Comparison of ENCODE assay signal across 29 cellular contexts in the genomic region with DNA sequence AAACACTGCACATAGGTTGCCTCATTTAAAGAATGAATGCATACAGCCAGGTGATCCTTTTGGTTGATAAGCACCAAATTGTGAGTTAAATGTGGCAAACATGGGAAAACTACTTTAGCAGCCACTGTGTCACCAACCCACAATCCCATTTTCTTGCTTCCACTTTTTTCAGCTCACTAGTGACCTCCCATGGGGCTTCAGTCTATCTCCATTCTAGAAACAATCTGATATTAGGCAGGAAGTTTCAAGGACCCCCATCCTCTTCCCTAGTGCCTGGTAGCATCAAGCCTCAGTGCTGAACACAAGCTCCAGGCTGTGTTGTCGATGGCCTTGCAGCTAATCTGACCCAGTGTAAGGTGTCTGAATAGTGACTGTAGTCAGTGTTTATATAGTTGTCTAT.
"Had no signal": no experiment of that assay in that cellular context is flagged by ENCODE, and none has a peak within 500 bp of the region (broad histone marks: within the 10 kb centered on the region; RNA-seq: fewer than 3 reads in every experiment).

No MANE protein-coding gene starts in this region.

- H3K9me3 Mint-ChIP-seq: activated B cell treated with CpG ODN at 0.5 μM for 24 hours; activated CD4-positive, alpha-beta memory T cell treated with anti-CD3 and anti-CD28 coated beads for 36 hours; activated naive CD4-positive, alpha-beta T cell treated with anti-CD3 and anti-CD28 coated beads, Interleukin-2, amount 10 ng/mL, durations not matched to agents 7 days and 5 days; activated T-helper 1 cell treated with anti-CD3 and anti-CD28 coated beads, Interleukin-12 subunit alpha, Interleukin-12 subunit beta, Interleukin-2, Interleukin-4 antibody, amounts not matched to agents 30 ng/mL and 10 ng/mL and 1 ng/mL, durations not matched to agents 14 hours and 24 hours and 36 hours; T-helper 1 cell treated with Interleukin-12 subunit alpha and Interleukin-12 subunit beta and Interleukin-4 antibody, amounts not matched to agents 30 μg/mL and 1 μg/mL, for 36 hours; T-helper 2 cell treated with Interferon-gamma antibody and Interleukin-4, amounts not matched to agents 5 μg/mL and 100 μg/mL, for 36 hours had no signal

- DNase-seq: activated B cell treated with CpG ODN at 0.5 μM for 24 hours; activated CD4-positive, alpha-beta memory T cell treated with anti-CD3 and anti-CD28 coated beads for 36 hours; activated CD4-positive, alpha-beta T cell treated with anti-CD3 and anti-CD28 coated beads for 4 hours; activated CD4-positive, alpha-beta T cell treated with anti-CD3 and anti-CD28 coated beads, Interleukin-2, amount 50 U/mL, for 1 hour; activated CD4-positive, CD25-positive, alpha-beta regulatory T cell treated with anti-CD3 and anti-CD28 coated beads, Interleukin-2, amount 50 U/mL, for 72 hours; activated CD8-positive, alpha-beta memory T cell treated with anti-CD3 and anti-CD28 coated beads, Interleukin-2, amount 50 U/mL, for 4 hours; activated gamma-delta T cell treated with Interleukin-2 at 50 U/mL for 16 hours; activated naive CD4-positive, alpha-beta T cell treated with anti-CD3 and anti-CD28 coated beads, Interleukin-2, amount 10 ng/mL, durations not matched to agents 7 days and 5 days; activated T-cell treated with anti-CD3 and anti-CD28 coated beads for 4 hours; activated T-cell treated with anti-CD3 and anti-CD28 coated beads, Interleukin-2, amount 50 U/mL, for 4 hours; amniotic stem cell; aorta; brain microvascular endothelial cell; central memory CD4-positive, alpha-beta T cell; NCI-H1092 treated with DMSO at 0.1 percent for 48 hours; NCI-H1417; NCI-H146; NCI-H187; NCI-H2029 treated with DMSO at 0.1 percent for 48 hours; NCI-H2171 treated with DMSO at 0.1 percent for 48 hours; NCI-H2227 treated with DMSO at 0.1 percent for 48 hours; NCI-H446; NCI-H510A treated with DMSO at 0.1 percent for 48 hours; Right ventricle myocardium superior had no signal

- H3K4me3 Mint-ChIP-seq: activated B cell treated with CpG ODN at 0.5 μM for 24 hours; activated CD4-positive, alpha-beta memory T cell treated with anti-CD3 and anti-CD28 coated beads for 36 hours; activated naive CD4-positive, alpha-beta T cell treated with anti-CD3 and anti-CD28 coated beads, Interleukin-2, amount 10 ng/mL, durations not matched to agents 7 days and 5 days; activated naive CD8-positive, alpha-beta T cell; activated T-cell treated with anti-CD3 and anti-CD28 coated beads, Interleukin-2, amount 50 U/mL, for 4 hours; activated T-helper 1 cell treated with anti-CD3 and anti-CD28 coated beads, Interleukin-12 subunit alpha, Interleukin-12 subunit beta, Interleukin-2, Interleukin-4 antibody, amounts not matched to agents 30 ng/mL and 10 ng/mL and 1 ng/mL, durations not matched to agents 14 hours and 24 hours and 36 hours; T-helper 1 cell treated with Interleukin-12 subunit alpha and Interleukin-12 subunit beta and Interleukin-4 antibody, amounts not matched to agents 30 μg/mL and 1 μg/mL, for 36 hours; T-helper 2 cell treated with Interferon-gamma antibody and Interleukin-4, amounts not matched to agents 5 μg/mL and 100 μg/mL, for 36 hours had no signal

- H3K27me3 Mint-ChIP-seq: activated B cell treated with CpG ODN at 0.5 μM for 24 hours; activated naive CD4-positive, alpha-beta T cell treated with anti-CD3 and anti-CD28 coated beads, Interleukin-2, amount 10 ng/mL, durations not matched to agents 7 days and 5 days had no signal

- H3K27ac Mint-ChIP-seq: activated B cell treated with CpG ODN at 0.5 μM for 24 hours; activated CD4-positive, alpha-beta memory T cell treated with anti-CD3 and anti-CD28 coated beads for 36 hours; activated naive CD4-positive, alpha-beta T cell treated with anti-CD3 and anti-CD28 coated beads, Interleukin-2, amount 10 ng/mL, durations not matched to agents 7 days and 5 days; activated naive CD8-positive, alpha-beta T cell; activated T-helper 1 cell treated with anti-CD3 and anti-CD28 coated beads, Interleukin-12 subunit alpha, Interleukin-12 subunit beta, Interleukin-2, Interleukin-4 antibody, amounts not matched to agents 30 ng/mL and 10 ng/mL and 1 ng/mL, durations not matched to agents 14 hours and 24 hours and 36 hours; T-helper 1 cell treated with Interleukin-12 subunit alpha and Interleukin-12 subunit beta and Interleukin-4 antibody, amounts not matched to agents 30 μg/mL and 1 μg/mL, for 36 hours; T-helper 2 cell treated with Interferon-gamma antibody and Interleukin-4, amounts not matched to agents 5 μg/mL and 100 μg/mL, for 36 hours had no signal

- ATAC-seq: activated T-cell treated with anti-CD3 and anti-CD28 coated beads, Interleukin-2, amount 50 U/mL, for 4 hours; K562 had no signal

- H3K36me3 Mint-ChIP-seq: activated CD4-positive, alpha-beta memory T cell treated with anti-CD3 and anti-CD28 coated beads for 36 hours; activated naive CD4-positive, alpha-beta T cell treated with anti-CD3 and anti-CD28 coated beads, Interleukin-2, amount 10 ng/mL, durations not matched to agents 7 days and 5 days; activated naive CD8-positive, alpha-beta T cell had no signal

- H3K4me1 Mint-ChIP-seq: activated B cell treated with CpG ODN at 0.5 μM for 24 hours; activated naive CD4-positive, alpha-beta T cell treated with anti-CD3 and anti-CD28 coated beads, Interleukin-2, amount 10 ng/mL, durations not matched to agents 7 days and 5 days had no signal
